In genomic region chr12:6936642-6937480, GRCh38 we compare ENCODE assay signal across 6 cellular contexts. TPM values are rescaled to one million over a fixed set of nuclear protein-coding genes. Genes with fewer than 3 reads are reported as not detected.
DNase-seq lines count a peak whose midpoint lies in the region; TF ChIP-seq lines count a peak whose summit lies in the region.

No MANE protein-coding gene starts in this region.

- H3K27ac Mint-ChIP-seq in osteocyte (ENCODE audit: unreplicated experiment), result peak overlapping the region; percentile 82

- peaks cover 46% of the 10 kb centered on the region for H3K4me1 Mint-ChIP-seq in osteocyte (ENCODE audit: unreplicated experiment)

- DNase-seq in GM10266 (ENCODE audit: extremely low spot score) (peak; percentile 67), NCI-H1436 treated with DMSO at 0.1 percent for 48 hours (lab: John Stamatoyannopoulos, UW) (peak; percentile 52), cardiac fibroblast (ENCODE audit: low read depth in 2 of 2) (no peak), osteocyte (ENCODE audit: extremely low spot score, unreplicated experiment) (no peak), SK-N-DZ (ENCODE audit: low spot score) (no peak)
- DNase-seq in NK-92 treated with Interleukin-12 subunit alpha and Interleukin-12 subunit beta, amount 100 ng/mL, for 24 hours (lab: John Stamatoyannopoulos, UW), result no peak

- TF ChIP-seq CTCF in GM10266 (IDR thresholded peaks at IDR 0.05; ENCODE audit: control insufficient read depth, insufficient read depth, low read depth, missing control alignments), result no peak
- no peak for TF ChIP-seq CTCF in cardiac fibroblast (IDR thresholded peaks at IDR 0.05; ENCODE audit: low read depth, low read length)
- TF ChIP-seq CTCF in osteocyte (IDR thresholded peaks at IDR 0.05), result no peak

- H3K9me3 Mint-ChIP-seq in osteocyte (ENCODE audit: unreplicated experiment), result no peaks in the 10 kb centered on the region

- H3K36me3 Mint-ChIP-seq in osteocyte (ENCODE audit: unreplicated experiment), result peaks cover 32% of the 10 kb centered on the region

- H3K4me3 Mint-ChIP-seq in osteocyte (ENCODE audit: unreplicated experiment), result peak overlapping the region; percentile 78

- H3K4me3 ChIP-seq in cardiac fibroblast (replicated peaks in 1 of 2; ENCODE audit: low read depth in 2 of 2, low read length in 2 of 2), result peak overlapping the region; percentile 30 to 58

- H3K27me3 Mint-ChIP-seq in osteocyte (ENCODE audit: unreplicated experiment), result no peaks in the 10 kb centered on the region

RNA-seq across cellular contexts. Expression of gene RNU7-1, which starts 6.8 kb away (rescaled TPM):
- not detected in 2 replicates for total RNA-seq in osteocyte
- not detected in 2 replicates for polyA plus RNA-seq in SK-N-DZ (2014; cell fraction: cytosol; rRNA removed)
- not detected in 2 replicates for polyA plus RNA-seq in SK-N-DZ (2014; cell fraction: nucleus; rRNA removed)

RNA-seq across cellular contexts. Expression of gene C12orf57, which starts 7.0 kb away (rescaled TPM):
- total RNA-seq in osteocyte, result 287 and 309 TPM in 2 replicates
- polyA plus RNA-seq in SK-N-DZ (2014; cell fraction: cytosol; rRNA removed), result 890 and 1,059 TPM in 2 replicates
- polyA plus RNA-seq in SK-N-DZ (2014; cell fraction: nucleus; rRNA removed), result 478 and 558 TPM in 2 replicates

RNA-seq across cellular contexts. Expression of gene ATN1, which starts 9.1 kb away (rescaled TPM):
- 117 and 123 TPM in 2 replicates for total RNA-seq in osteocyte
- polyA plus RNA-seq in SK-N-DZ (2014; cell fraction: cytosol; rRNA removed), result 15.9 and 16.9 TPM in 2 replicates
- 19.4 and 59.9 TPM in 2 replicates for polyA plus RNA-seq in SK-N-DZ (2014; cell fraction: nucleus; rRNA removed)

RNA-seq across cellular contexts. Expression of gene PTPN6, which starts 14.3 kb away (rescaled TPM):
- total RNA-seq in osteocyte, result 0.29 and 0.94 TPM in 2 replicates
- polyA plus RNA-seq in SK-N-DZ (2014; cell fraction: cytosol; rRNA removed), result 0.48 and 0.64 TPM in 2 replicates
- polyA plus RNA-seq in SK-N-DZ (2014; cell fraction: nucleus; rRNA removed), result 1.1 and 1.3 TPM in 2 replicates

RNA-seq across cellular contexts. Expression of gene ENO2, which starts 22.5 kb away (rescaled TPM):
- 21.5 and 24.1 TPM in 2 replicates for total RNA-seq in osteocyte
- polyA plus RNA-seq in SK-N-DZ (2014; cell fraction: cytosol; rRNA removed), result 127 and 142 TPM in 2 replicates
- 292 and 417 TPM in 2 replicates for polyA plus RNA-seq in SK-N-DZ (2014; cell fraction: nucleus; rRNA removed)

Comparison
In these comparisons a context has a peak if more than half of its experiments do, and no peak if none do; other contexts are left out.
1. DNase-seq: peak in GM10266 (single experiment) and NCI-H1436 treated with DMSO at 0.1 percent for 48 hours (single experiment); none in cardiac fibroblast (0 of 2), osteocyte (single experiment), SK-N-DZ (single experiment) and NK-92 treated with Interleukin-12 subunit alpha and Interleukin-12 subunit beta, amount 100 ng/mL, for 24 hours (single experiment).